ENCODE assay signal across 10 cellular contexts in the genomic region with DNA sequence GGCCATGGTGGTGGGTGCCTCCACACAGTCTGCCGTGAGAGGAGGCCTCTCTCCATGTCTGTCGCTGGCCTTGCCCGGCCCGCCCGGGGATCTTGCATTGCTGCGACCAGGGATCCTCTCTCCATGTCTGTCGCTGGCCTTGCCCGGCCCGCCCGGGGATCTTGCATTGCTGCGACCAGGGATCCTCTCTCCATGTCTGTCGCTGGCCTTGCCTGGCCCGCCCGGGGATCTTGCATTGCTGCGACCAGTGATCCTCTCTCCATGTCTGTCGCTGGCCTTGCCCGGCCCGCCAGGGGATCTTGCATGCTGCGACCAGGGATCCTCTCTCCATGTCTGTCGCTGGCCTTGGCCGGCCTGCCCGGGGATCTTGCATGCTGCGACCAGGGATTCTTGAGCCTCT. TPM values are rescaled to one million over a fixed set of nuclear protein-coding genes. Genes with fewer than 3 reads are reported as not detected.
DNase-seq lines count a peak whose midpoint lies in the region; ATAC-seq, FAIRE-seq and TF ChIP-seq lines count a peak whose summit lies in the region.
"Not testable (repeated sequence)": the region's sequence is repeated elsewhere in the genome, so short reads cannot be mapped to it uniquely, and the experiment has no call there.
"Had no signal": no experiment of that assay in that cellular context is flagged by ENCODE, and none has a peak within 500 bp of the region (broad histone marks: within the 10 kb centered on the region; RNA-seq: fewer than 3 reads in every experiment).

No MANE protein-coding gene starts in this region.

- not testable (repeated sequence) for H2BK15ac ChIP-seq in H1 (ENCODE audit: low read length)

- H3K27me3 Mint-ChIP-seq in activated CD4-positive, alpha-beta T cell treated with anti-CD3 and anti-CD28 coated beads, Interleukin-2, amount 10 ng/mL, durations not matched to agents 24 days and 14 days; natural killer cell treated with Interleukin-12 subunit alpha and Interleukin-12 subunit beta and Interleukin-15 and Interleukin-18, amount 100 ng/mL, for 72 hours: not testable (repeated sequence)
- H3K27me3 Mint-ChIP-seq in activated T-helper 1 cell treated with anti-CD3 and anti-CD28 coated beads, Interleukin-12 subunit alpha, Interleukin-12 subunit beta, Interleukin-2, Interleukin-4 antibody, amounts not matched to agents 30 ng/mL and 10 ng/mL and 1 ng/mL, durations not matched to agents 14 hours and 24 hours and 36 hours (ENCODE audit: insufficient read depth) = peaks cover 12% of the 10 kb centered on the region
- H3K27me3 Mint-ChIP-seq in stimulated activated memory B cell treated with anti-CD40 and anti-IgM and Interleukin-4, amounts not matched to agents 10 μg/mL and 1 μg/mL and 100 μg/mL, for 72 hours = peaks cover 49% of the 10 kb centered on the region

- H2AK5ac ChIP-seq in H1 (ENCODE audit: low read depth, low read length) = not testable (repeated sequence)

- not testable (repeated sequence) for TF ChIP-seq CTCF in H1 (IDR thresholded peaks at IDR 0.05; ENCODE audit: control extremely low read depth in 1 of 3, insufficient read depth in 1 of 3, low read depth in 1 of 3, low read length in 3 of 3); right atrium auricular region (IDR thresholded peaks at IDR 0.05)

- not testable (repeated sequence) for H2BK120ac ChIP-seq in H1 (replicated peaks; ENCODE audit: low read depth, low read length)

- not testable (repeated sequence) for H3K23ac ChIP-seq in H1 (ENCODE audit: insufficient read length)

- not testable (repeated sequence) for H2BK20ac ChIP-seq in H1 (ENCODE audit: low read length)

- not testable (repeated sequence) for H3K79me1 ChIP-seq in H1 (ENCODE audit: low read depth, low read length)

- H4K8ac ChIP-seq in H1 (ENCODE audit: extremely low read depth, insufficient read depth, low read length) = not testable (repeated sequence)

- not testable (repeated sequence) for H4K20me1 ChIP-seq in H1 (replicated peaks in 1 of 2; ENCODE audit: control insufficient read depth in 1 of 2, insufficient read depth in 2 of 2, low read length in 2 of 2)

- H3K27ac ChIP-seq in H1 (ENCODE audit: low read depth, low read length); right atrium auricular region: not testable (repeated sequence)

- not testable (repeated sequence) for H3K4me3 ChIP-seq in H1 (ENCODE audit: extremely low read depth in 1 of 4, insufficient read depth in 2 of 4, low read depth in 3 of 4, low read length in 4 of 4); right atrium auricular region

- not testable (repeated sequence) for H3K14ac ChIP-seq in H1 (ENCODE audit: insufficient read length)

- intact Hi-C loops in activated CD4-positive, alpha-beta T cell treated with anti-CD3 and anti-CD28 coated beads, Interleukin-2, amount 10 ng/mL, durations not matched to agents 24 days and 14 days (cut with micrococcal nuclease); activated T-helper 1 cell treated with anti-CD3 and anti-CD28 coated beads, Interleukin-12 subunit alpha, Interleukin-12 subunit beta, Interleukin-2, Interleukin-4 antibody, amounts not matched to agents 30 ng/mL and 10 ng/mL and 1 ng/mL, durations not matched to agents 14 hours and 24 hours and 36 hours (cut with micrococcal nuclease): not testable (repeated sequence)

- not testable (repeated sequence) for H2BK5ac ChIP-seq in H1 (ENCODE audit: low read depth, low read length)

- POLR2A ChIA-PET in H1 (lab: Charles Lee; ENCODE audit: partially characterized antibody) = not testable (repeated sequence)

- 94% methylated on average over 23 of the region's 23 CpGs; no CpG with 5 or more reads in 1 of the 2 experiments for WGBS in H1 (ENCODE audit: extremely low coverage in 1 of 2, insufficient coverage in 1 of 2, insufficient read length in 1 of 2, insufficient replicate concordance in 2 of 2, low coverage in 1 of 2, low lambda C conversion rate in 2 of 2, missing lambda C conversion rate in 1 of 2), 2 experiments

- not testable (repeated sequence) for H3K9me3 ChIP-seq in H1 (ENCODE audit: insufficient read depth in 2 of 2, low read depth in 1 of 2, low read length in 1 of 2); right atrium auricular region

- TF ChIP-seq EP300 in H1 (IDR thresholded peaks at IDR 0.05; ENCODE audit: borderline replicate concordance in 1 of 2, low read depth in 2 of 2, low read length in 2 of 2) = not testable (repeated sequence)

- H3K36me3 ChIP-seq in H1 (ENCODE audit: control insufficient read depth in 2 of 4, insufficient read depth in 4 of 4, low read length in 3 of 4); right atrium auricular region: not testable (repeated sequence)

- not testable (repeated sequence) for H2BK12ac ChIP-seq in H1 (ENCODE audit: low read depth, low read length)

- not testable (repeated sequence) for H3K9me3 Mint-ChIP-seq in activated CD4-positive, alpha-beta T cell treated with anti-CD3 and anti-CD28 coated beads, Interleukin-2, amount 10 ng/mL, durations not matched to agents 24 days and 14 days; activated T-helper 1 cell treated with anti-CD3 and anti-CD28 coated beads, Interleukin-12 subunit alpha, Interleukin-12 subunit beta, Interleukin-2, Interleukin-4 antibody, amounts not matched to agents 30 ng/mL and 10 ng/mL and 1 ng/mL, durations not matched to agents 14 hours and 24 hours and 36 hours; natural killer cell treated with Interleukin-12 subunit alpha and Interleukin-12 subunit beta and Interleukin-15 and Interleukin-18, amount 100 ng/mL, for 72 hours; stimulated activated memory B cell treated with anti-CD40 and anti-IgM and Interleukin-4, amounts not matched to agents 10 μg/mL and 1 μg/mL and 100 μg/mL, for 72 hours

- not testable (repeated sequence) for H3K9ac ChIP-seq in H1 (replicated peaks in 1 of 4; ENCODE audit: extremely low read depth in 1 of 4, low read depth in 3 of 4, low read length in 3 of 4)

- CTCF ChIA-PET in H1 (lab: Charles Lee; ENCODE audit: partially characterized antibody) = interaction anchor here (2.0 kb wide), 1 partner anchor 10 kb away, joined by 11 read pairs; no protein-coding TSS in a partner anchor

- TF ChIP-seq POLR2A in GM12891 (IDR thresholded peaks at IDR 0.05; ENCODE audit: low read depth, low read length); H1 (IDR thresholded peaks at IDR 0.05; ENCODE audit: control extremely low read depth in 1 of 2, low read depth in 2 of 2, low read length in 2 of 2): not testable (repeated sequence)

- H3K4me2 ChIP-seq in H1 (ENCODE audit: insufficient read depth in 1 of 2, low read depth in 2 of 2, low read length in 2 of 2) = not testable (repeated sequence)

- not testable (repeated sequence) for TF ChIP-seq RAD21 in H1 (IDR thresholded peaks at IDR 0.05 in 1 of 2, conservative IDR thresholded peaks at IDR 0.05 in 1 of 2; ENCODE audit: low read depth in 2 of 2, low read length in 2 of 2)

- H4K5ac ChIP-seq in H1 (ENCODE audit: insufficient read length, low read depth, low read length) = not testable (repeated sequence)

- not testable (repeated sequence) for DNase-seq in GM12891 (ENCODE audit: insufficient read length, low spot score); urothelium cell line (ENCODE audit: low spot score)
- DNase-seq in activated CD4-positive, alpha-beta T cell treated with anti-CD3 and anti-CD28 coated beads, Interleukin-2, amount 10 ng/mL, durations not matched to agents 24 days and 14 days = peak; percentile 64
- peak; percentile 3 for DNase-seq in activated T-helper 1 cell treated with anti-CD3 and anti-CD28 coated beads, Interleukin-12 subunit alpha, Interleukin-12 subunit beta, Interleukin-2, Interleukin-4 antibody, amounts not matched to agents 30 ng/mL and 10 ng/mL and 1 ng/mL, durations not matched to agents 14 hours and 24 hours and 36 hours (ENCODE audit: low spot score)
- DNase-seq in H1 (ENCODE audit: low read depth in 1 of 2, low spot score in 2 of 2) = peak in 1 of 2 experiments; percentile 71
- DNase-seq in right atrium auricular region (ENCODE audit: low spot score) = peak; percentile 59
- DNase-seq in natural killer cell treated with Interleukin-12 subunit alpha and Interleukin-12 subunit beta and Interleukin-15 and Interleukin-18, amount 100 ng/mL, for 72 hours (ENCODE audit: low spot score) = peak; percentile 68

- peaks cover 18 to 34% (median 28%) of the 10 kb centered on the region in 4 experiments for H3K27me3 ChIP-seq in H1 (replicated peaks in 1 of 4; ENCODE audit: control insufficient read depth in 3 of 4, extremely low read depth in 1 of 4, insufficient read depth in 3 of 4, low read length in 3 of 4)
- not testable (repeated sequence) for H3K27me3 ChIP-seq in right atrium auricular region

- H3K18ac ChIP-seq in H1 (ENCODE audit: extremely low read depth, low read length) = not testable (repeated sequence)

- not testable (repeated sequence) for H3K23me2 ChIP-seq in H1 (ENCODE audit: low read depth, low read length)

- not testable (repeated sequence) for H3K4me1 ChIP-seq in H1 (replicated peaks in 1 of 4; ENCODE audit: control insufficient read depth in 3 of 4, insufficient read depth in 4 of 4, low read length in 3 of 4); right atrium auricular region

- not testable (repeated sequence) for H3K27ac Mint-ChIP-seq in activated CD4-positive, alpha-beta T cell treated with anti-CD3 and anti-CD28 coated beads, Interleukin-2, amount 10 ng/mL, durations not matched to agents 24 days and 14 days; activated T-helper 1 cell treated with anti-CD3 and anti-CD28 coated beads, Interleukin-12 subunit alpha, Interleukin-12 subunit beta, Interleukin-2, Interleukin-4 antibody, amounts not matched to agents 30 ng/mL and 10 ng/mL and 1 ng/mL, durations not matched to agents 14 hours and 24 hours and 36 hours; natural killer cell treated with Interleukin-12 subunit alpha and Interleukin-12 subunit beta and Interleukin-15 and Interleukin-18, amount 100 ng/mL, for 72 hours; stimulated activated memory B cell treated with anti-CD40 and anti-IgM and Interleukin-4, amounts not matched to agents 10 μg/mL and 1 μg/mL and 100 μg/mL, for 72 hours

- not testable (repeated sequence) for H2AFZ ChIP-seq in H1 (ENCODE audit: low read length)

- not testable (repeated sequence) for H3K4ac ChIP-seq in H1 (replicated peaks; ENCODE audit: insufficient read length, low read depth, low read length)

- not testable (repeated sequence) for H3K79me2 ChIP-seq in H1 (ENCODE audit: control insufficient read depth in 1 of 2, insufficient read depth in 2 of 2, low read length in 2 of 2)

- FAIRE-seq in GM12891 (lab: Jason Lieb, UNC) (peak; percentile 74), H1 (lab: Jason Lieb, UNC) (peak; percentile 96), urothelium cell line (lab: Jason Lieb, UNC) (peak; percentile 74)

- H3K4me3 Mint-ChIP-seq in activated CD4-positive, alpha-beta T cell treated with anti-CD3 and anti-CD28 coated beads, Interleukin-2, amount 10 ng/mL, durations not matched to agents 24 days and 14 days; activated T-helper 1 cell treated with anti-CD3 and anti-CD28 coated beads, Interleukin-12 subunit alpha, Interleukin-12 subunit beta, Interleukin-2, Interleukin-4 antibody, amounts not matched to agents 30 ng/mL and 10 ng/mL and 1 ng/mL, durations not matched to agents 14 hours and 24 hours and 36 hours; natural killer cell treated with Interleukin-12 subunit alpha and Interleukin-12 subunit beta and Interleukin-15 and Interleukin-18, amount 100 ng/mL, for 72 hours; stimulated activated memory B cell treated with anti-CD40 and anti-IgM and Interleukin-4, amounts not matched to agents 10 μg/mL and 1 μg/mL and 100 μg/mL, for 72 hours: not testable (repeated sequence)

- ATAC-seq in natural killer cell treated with Interleukin-12 subunit alpha and Interleukin-12 subunit beta and Interleukin-15 and Interleukin-18, amount 100 ng/mL, for 72 hours = not testable (repeated sequence)
- peak; percentile 3 for ATAC-seq in stimulated activated memory B cell treated with anti-CD40 and anti-IgM and Interleukin-4, amounts not matched to agents 10 μg/mL and 1 μg/mL and 100 μg/mL, for 72 hours

- not testable (repeated sequence) for H3K36me3 Mint-ChIP-seq in activated CD4-positive, alpha-beta T cell treated with anti-CD3 and anti-CD28 coated beads, Interleukin-2, amount 10 ng/mL, durations not matched to agents 24 days and 14 days (ENCODE audit: low read depth); activated T-helper 1 cell treated with anti-CD3 and anti-CD28 coated beads, Interleukin-12 subunit alpha, Interleukin-12 subunit beta, Interleukin-2, Interleukin-4 antibody, amounts not matched to agents 30 ng/mL and 10 ng/mL and 1 ng/mL, durations not matched to agents 14 hours and 24 hours and 36 hours (ENCODE audit: low read depth); natural killer cell treated with Interleukin-12 subunit alpha and Interleukin-12 subunit beta and Interleukin-15 and Interleukin-18, amount 100 ng/mL, for 72 hours; stimulated activated memory B cell treated with anti-CD40 and anti-IgM and Interleukin-4, amounts not matched to agents 10 μg/mL and 1 μg/mL and 100 μg/mL, for 72 hours

- H4K91ac ChIP-seq in H1 (replicated peaks; ENCODE audit: insufficient read length, low read length) = not testable (repeated sequence)

- H3K4me1 Mint-ChIP-seq in activated CD4-positive, alpha-beta T cell treated with anti-CD3 and anti-CD28 coated beads, Interleukin-2, amount 10 ng/mL, durations not matched to agents 24 days and 14 days; activated T-helper 1 cell treated with anti-CD3 and anti-CD28 coated beads, Interleukin-12 subunit alpha, Interleukin-12 subunit beta, Interleukin-2, Interleukin-4 antibody, amounts not matched to agents 30 ng/mL and 10 ng/mL and 1 ng/mL, durations not matched to agents 14 hours and 24 hours and 36 hours (ENCODE audit: low read depth); natural killer cell treated with Interleukin-12 subunit alpha and Interleukin-12 subunit beta and Interleukin-15 and Interleukin-18, amount 100 ng/mL, for 72 hours (ENCODE audit: low read depth in 2 of 2); stimulated activated memory B cell treated with anti-CD40 and anti-IgM and Interleukin-4, amounts not matched to agents 10 μg/mL and 1 μg/mL and 100 μg/mL, for 72 hours: not testable (repeated sequence)

- H3K56ac ChIP-seq in H1 (replicated peaks; ENCODE audit: insufficient read length, low read depth, low read length) = not testable (repeated sequence)

RNA-seq across cellular contexts. Expression of a gene that starts 28.0 kb away (rescaled TPM):
- 11.2 TPM for polyA plus RNA-seq in GM12891 (2012; ENCODE audit: low read depth, missing spikeins)
- total RNA-seq in activated CD4-positive, alpha-beta T cell treated with anti-CD3 and anti-CD28 coated beads, Interleukin-2, amount 10 ng/mL, durations not matched to agents 24 days and 14 days = 22.3 and 24.2 TPM in 2 replicates
- total RNA-seq in activated T-helper 1 cell treated with anti-CD3 and anti-CD28 coated beads, Interleukin-12 subunit alpha, Interleukin-12 subunit beta, Interleukin-2, Interleukin-4 antibody, amounts not matched to agents 30 ng/mL and 10 ng/mL and 1 ng/mL, durations not matched to agents 14 hours and 24 hours and 36 hours = 22.4 and 24.0 TPM in 2 replicates
- 24.3 and 24.7 TPM in 2 replicates for total RNA-seq in H1 (2021; fragmentation: NEBNext Ultra II Directional; extraction: Animal tissue kit (Norgen Biotek cat#: 25700))
- 26.9 and 37.3 TPM in 2 replicates for polyA plus RNA-seq in H1 (2011; rRNA removed)
- 29.9 TPM for polyA plus RNA-seq in H1 (2011; cell fraction: cytosol; rRNA removed)
- 42.6 TPM for polyA plus RNA-seq in H1 (2011; cell fraction: nucleus; rRNA removed)
- polyA plus RNA-seq in H1 (2012, experiment 1 of 2) = 16.5 to 25.6 TPM (median 24.1 TPM) in 4 replicates
- 26.0 TPM for polyA plus RNA-seq in H1 (2012, experiment 2 of 2)
- 13.3 TPM for polyA plus RNA-seq in H1 (2013, experiment 1 of 2)
- polyA plus RNA-seq in H1 (2013, experiment 2 of 2) = 13.7 TPM
- 10.7 and 13.6 TPM in 2 replicates for polyA minus RNA-seq in H1 (2011; rRNA and poly(A)+ RNA removed)
- 19.8 TPM for polyA minus RNA-seq in H1 (2011; cell fraction: cytosol; rRNA and poly(A)+ RNA removed)
- 22.3 TPM for polyA minus RNA-seq in H1 (2011; cell fraction: nucleus; rRNA and poly(A)+ RNA removed)
- total RNA-seq in right atrium auricular region = 10 to 100 TPM; 16.2 to 17.4 TPM
- 10 to 100 TPM; 10.7 to 18.9 TPM for total RNA-seq in natural killer cell treated with Interleukin-12 subunit alpha and Interleukin-12 subunit beta and Interleukin-15 and Interleukin-18, amount 100 ng/mL, for 72 hours

RNA-seq across cellular contexts. Expression of a gene that starts 35.7 kb away (rescaled TPM):
- 0.51 TPM for polyA plus RNA-seq in GM12891 (2012; ENCODE audit: low read depth, missing spikeins)
- total RNA-seq in activated CD4-positive, alpha-beta T cell treated with anti-CD3 and anti-CD28 coated beads, Interleukin-2, amount 10 ng/mL, durations not matched to agents 24 days and 14 days = 2.2 and 2.8 TPM in 2 replicates
- 2.5 and 2.9 TPM in 2 replicates for total RNA-seq in activated T-helper 1 cell treated with anti-CD3 and anti-CD28 coated beads, Interleukin-12 subunit alpha, Interleukin-12 subunit beta, Interleukin-2, Interleukin-4 antibody, amounts not matched to agents 30 ng/mL and 10 ng/mL and 1 ng/mL, durations not matched to agents 14 hours and 24 hours and 36 hours
- 0.19 TPM in 2 replicates for total RNA-seq in H1 (2021; fragmentation: NEBNext Ultra II Directional; extraction: Animal tissue kit (Norgen Biotek cat#: 25700))
- polyA plus RNA-seq in H1 (2011; rRNA removed) = 0.14 TPM in 2 replicates
- polyA plus RNA-seq in H1 (2011; cell fraction: cytosol; rRNA removed) = 0.12 TPM
- 0.54 TPM for polyA plus RNA-seq in H1 (2011; cell fraction: nucleus; rRNA removed)
- polyA plus RNA-seq in H1 (2012, experiment 1 of 2) = 0.06 to 0.16 TPM (median 0.14 TPM) in 4 replicates
- 0.07 TPM for polyA plus RNA-seq in H1 (2012, experiment 2 of 2)
- polyA plus RNA-seq in H1 (2013, experiment 1 of 2) = 0.10 TPM
- polyA plus RNA-seq in H1 (2013, experiment 2 of 2) = 0.07 TPM
- 0.05 and 0.16 TPM in 2 replicates for polyA minus RNA-seq in H1 (2011; rRNA and poly(A)+ RNA removed)
- polyA minus RNA-seq in H1 (2011; cell fraction: cytosol; rRNA and poly(A)+ RNA removed) = not detected
- 0.30 TPM for polyA minus RNA-seq in H1 (2011; cell fraction: nucleus; rRNA and poly(A)+ RNA removed)
- total RNA-seq in right atrium auricular region = under 1 TPM in 1 of 2 donors, not detected in 1; 0.12 TPM
- 1 to 10 TPM; 5.5 to 6.9 TPM for total RNA-seq in natural killer cell treated with Interleukin-12 subunit alpha and Interleukin-12 subunit beta and Interleukin-15 and Interleukin-18, amount 100 ng/mL, for 72 hours
- total RNA-seq: A172 had no signal
- polyA plus RNA-seq: GM23338 had no signal

RNA-seq across cellular contexts. Expression of a gene that starts 48.7 kb away (rescaled TPM):
- polyA plus RNA-seq in GM12891 (2012; ENCODE audit: low read depth, missing spikeins) = 68.7 TPM
- total RNA-seq in activated CD4-positive, alpha-beta T cell treated with anti-CD3 and anti-CD28 coated beads, Interleukin-2, amount 10 ng/mL, durations not matched to agents 24 days and 14 days = 164 and 171 TPM in 2 replicates
- total RNA-seq in activated T-helper 1 cell treated with anti-CD3 and anti-CD28 coated beads, Interleukin-12 subunit alpha, Interleukin-12 subunit beta, Interleukin-2, Interleukin-4 antibody, amounts not matched to agents 30 ng/mL and 10 ng/mL and 1 ng/mL, durations not matched to agents 14 hours and 24 hours and 36 hours = 161 and 177 TPM in 2 replicates
- 92.0 and 102 TPM in 2 replicates for total RNA-seq in H1 (2021; fragmentation: NEBNext Ultra II Directional; extraction: Animal tissue kit (Norgen Biotek cat#: 25700))
- 120 and 134 TPM in 2 replicates for polyA plus RNA-seq in H1 (2011; rRNA removed)
- polyA plus RNA-seq in H1 (2011; cell fraction: cytosol; rRNA removed) = 93.7 TPM
- polyA plus RNA-seq in H1 (2011; cell fraction: nucleus; rRNA removed) = 63.8 TPM
- 70.3 to 94.7 TPM (median 80.1 TPM) in 4 replicates for polyA plus RNA-seq in H1 (2012, experiment 1 of 2)
- polyA plus RNA-seq in H1 (2012, experiment 2 of 2) = 37.7 TPM
- polyA plus RNA-seq in H1 (2013, experiment 1 of 2) = 96.9 TPM
- 106 TPM for polyA plus RNA-seq in H1 (2013, experiment 2 of 2)
- 133 and 151 TPM in 2 replicates for polyA minus RNA-seq in H1 (2011; rRNA and poly(A)+ RNA removed)
- polyA minus RNA-seq in H1 (2011; cell fraction: cytosol; rRNA and poly(A)+ RNA removed) = 34.6 TPM
- 20.3 TPM for polyA minus RNA-seq in H1 (2011; cell fraction: nucleus; rRNA and poly(A)+ RNA removed)
- 10 to 100 TPM; 38.8 to 47.2 TPM for total RNA-seq in right atrium auricular region
- total RNA-seq in natural killer cell treated with Interleukin-12 subunit alpha and Interleukin-12 subunit beta and Interleukin-15 and Interleukin-18, amount 100 ng/mL, for 72 hours = 100 to 1,000 TPM; 139 to 161 TPM

RNA-seq across cellular contexts. Expression of a gene that starts 49.0 kb away (rescaled TPM):
- polyA plus RNA-seq in GM12891 (2012; ENCODE audit: low read depth, missing spikeins) = 2.5 TPM
- total RNA-seq in activated CD4-positive, alpha-beta T cell treated with anti-CD3 and anti-CD28 coated beads, Interleukin-2, amount 10 ng/mL, durations not matched to agents 24 days and 14 days = 9.0 and 11.1 TPM in 2 replicates
- 8.4 and 8.6 TPM in 2 replicates for total RNA-seq in activated T-helper 1 cell treated with anti-CD3 and anti-CD28 coated beads, Interleukin-12 subunit alpha, Interleukin-12 subunit beta, Interleukin-2, Interleukin-4 antibody, amounts not matched to agents 30 ng/mL and 10 ng/mL and 1 ng/mL, durations not matched to agents 14 hours and 24 hours and 36 hours
- total RNA-seq in H1 (2021; fragmentation: NEBNext Ultra II Directional; extraction: Animal tissue kit (Norgen Biotek cat#: 25700)) = 9.1 and 10.5 TPM in 2 replicates
- 5.0 and 7.6 TPM in 2 replicates for polyA plus RNA-seq in H1 (2011; rRNA removed)
- 6.9 TPM for polyA plus RNA-seq in H1 (2011; cell fraction: cytosol; rRNA removed)
- polyA plus RNA-seq in H1 (2011; cell fraction: nucleus; rRNA removed) = 15.8 TPM
- 4.3 to 8.9 TPM (median 7.8 TPM) in 4 replicates for polyA plus RNA-seq in H1 (2012, experiment 1 of 2)
- 2.9 TPM for polyA plus RNA-seq in H1 (2012, experiment 2 of 2)
- 3.5 TPM for polyA plus RNA-seq in H1 (2013, experiment 1 of 2)
- 3.7 TPM for polyA plus RNA-seq in H1 (2013, experiment 2 of 2)
- 9.2 and 11.9 TPM in 2 replicates for polyA minus RNA-seq in H1 (2011; rRNA and poly(A)+ RNA removed)
- polyA minus RNA-seq in H1 (2011; cell fraction: cytosol; rRNA and poly(A)+ RNA removed) = 7.9 TPM
- polyA minus RNA-seq in H1 (2011; cell fraction: nucleus; rRNA and poly(A)+ RNA removed) = 14.4 TPM
- 1 to 10 TPM; 2.2 to 3.8 TPM for total RNA-seq in right atrium auricular region
- total RNA-seq in natural killer cell treated with Interleukin-12 subunit alpha and Interleukin-12 subunit beta and Interleukin-15 and Interleukin-18, amount 100 ng/mL, for 72 hours = 1 to 10 TPM; 4.0 to 7.5 TPM
